22 cellular contexts compared by ENCODE assay signal in genomic region chr1:59377350-59377904, GRCh38.
"Had no signal": no experiment of that assay in that cellular context is flagged by ENCODE, and none has a peak within 500 bp of the region (broad histone marks: within the 10 kb centered on the region; RNA-seq: fewer than 3 reads in every experiment).

No MANE protein-coding gene starts in this region.

- H3K27ac Mint-ChIP-seq: activated CD8-positive, alpha-beta memory T cell treated with anti-CD3 and anti-CD28 coated beads, Interleukin-2, amount 10 ng/mL, durations not matched to agents 7 days and 5 days; activated naive CD8-positive, alpha-beta T cell; T-helper 1 cell treated with Interleukin-12 subunit alpha and Interleukin-12 subunit beta and Interleukin-4 antibody, amounts not matched to agents 30 μg/mL and 1 μg/mL, for 36 hours; WTC11 had no signal

- ATAC-seq: activated CD8-positive, alpha-beta memory T cell treated with anti-CD3 and anti-CD28 coated beads, Interleukin-2, amount 10 ng/mL, durations not matched to agents 7 days and 5 days; WTC11 had no signal

- H3K4me1 ChIP-seq: adrenal gland had no signal

- H3K27me3 Mint-ChIP-seq: activated CD8-positive, alpha-beta memory T cell treated with anti-CD3 and anti-CD28 coated beads, Interleukin-2, amount 10 ng/mL, durations not matched to agents 7 days and 5 days; activated naive CD8-positive, alpha-beta T cell had no signal

- H3K4me3 ChIP-seq: adrenal gland had no signal

- H3K4me1 Mint-ChIP-seq: activated CD8-positive, alpha-beta memory T cell treated with anti-CD3 and anti-CD28 coated beads, Interleukin-2, amount 10 ng/mL, durations not matched to agents 7 days and 5 days; WTC11 had no signal

- H3K9me3 ChIP-seq: adrenal gland had no signal

- H3K27me3 ChIP-seq: adrenal gland had no signal

- H3K27ac ChIP-seq: adrenal gland, KMS-11 had no signal

- H3K36me3 ChIP-seq: adrenal gland had no signal

- H3K4me3 Mint-ChIP-seq: activated CD8-positive, alpha-beta memory T cell treated with anti-CD3 and anti-CD28 coated beads, Interleukin-2, amount 10 ng/mL, durations not matched to agents 7 days and 5 days; activated naive CD8-positive, alpha-beta T cell; T-helper 1 cell treated with Interleukin-12 subunit alpha and Interleukin-12 subunit beta and Interleukin-4 antibody, amounts not matched to agents 30 μg/mL and 1 μg/mL, for 36 hours; WTC11 had no signal

- DNase-seq: activated CD4-positive, CD25-positive, alpha-beta regulatory T cell treated with anti-CD3 and anti-CD28 coated beads, Interleukin-2, amount 50 U/mL, for 72 hours; activated CD8-positive, alpha-beta memory T cell treated with anti-CD3 and anti-CD28 coated beads, Interleukin-2, amount 10 ng/mL, durations not matched to agents 7 days and 5 days; activated effector memory CD4-positive, alpha-beta T cell treated with Interleukin-2 at 50 U/mL for 16 hours; activated naive CD4-positive, alpha-beta T cell treated with Interleukin-2 at 50 U/mL for 16 hours; adrenal gland; anterior cingulate cortex; cerebellar nuclear complex; NCI-H1092; NCI-H1417; NCI-H1694; NCI-H2029; NCI-H2107; NCI-H2171 treated with DMSO at 0.1 percent for 48 hours; NCI-H345; NCI-H510A; NCI-H526 treated with DMSO at 0.1 percent for 48 hours; NCI-H82; SHP77 treated with DMSO at 0.1 percent for 48 hours had no signal
